In genomic region chr17:32007463-32008298, GRCh38 we compare ENCODE assay signal across 1 cellular context.
TF ChIP-seq lines count a peak whose summit lies in the region.

No MANE protein-coding gene starts in this region.

TF ChIP-seq in HepG2, 621 proteins besides CTCF, POLR2A, EP300 and RAD21 (continued from another document):
- no peak for TF ChIP-seq ZNF251 (CRISPR knock-in tag; IDR thresholded peaks at IDR 0.05)
- TF ChIP-seq MEF2D (CRISPR knock-in tag; IDR thresholded peaks at IDR 0.05): no peak
- TF ChIP-seq IKZF1 (IDR thresholded peaks at IDR 0.05): no peak
- no peak for TF ChIP-seq ZNF772 (CRISPR knock-in tag; IDR thresholded peaks at IDR 0.05)
- TF ChIP-seq ZBTB26 (CRISPR knock-in tag; IDR thresholded peaks at IDR 0.05; ENCODE audit: borderline replicate concordance): no peak
- no peak for TF ChIP-seq PLRG1 (conservative IDR thresholded peaks at IDR 0.05)
- TF ChIP-seq ZNF576 (CRISPR knock-in tag; IDR thresholded peaks at IDR 0.05): no peak
- no peak for TF ChIP-seq XRCC5 (optimal IDR thresholded peaks at IDR 0.05; ENCODE audit: low read length)
- no peak for TF ChIP-seq MED1 (CRISPR knock-in tag; IDR thresholded peaks at IDR 0.05)
- no peak for TF ChIP-seq ZBTB33 (CRISPR knock-in tag; IDR thresholded peaks at IDR 0.05)
- TF ChIP-seq ZHX2 (IDR thresholded peaks at IDR 0.05; ENCODE audit: low read depth): no peak
- TF ChIP-seq ZHX2 (CRISPR knock-in tag; IDR thresholded peaks at IDR 0.05; ENCODE audit: borderline replicate concordance): no peak
- no peak for TF ChIP-seq MIER3 (CRISPR knock-in tag; IDR thresholded peaks at IDR 0.05; ENCODE audit: borderline replicate concordance)
- TF ChIP-seq ZNF687 (CRISPR knock-in tag; IDR thresholded peaks at IDR 0.05): no peak; the same call in none of the 2 replicates
- peak; percentile 0; the same call in 1 of the 2 replicates for TF ChIP-seq ZNF574 (CRISPR knock-in tag; IDR thresholded peaks at IDR 0.05)
- no peak for TF ChIP-seq SCMH1 (CRISPR knock-in tag; IDR thresholded peaks at IDR 0.05; ENCODE audit: borderline replicate concordance)
- no peak for TF ChIP-seq SP2 (CRISPR knock-in tag; IDR thresholded peaks at IDR 0.05)
- no peak for TF ChIP-seq ZUFSP (CRISPR knock-in tag; IDR thresholded peaks at IDR 0.05; ENCODE audit: borderline replicate concordance)
- no peak for TF ChIP-seq TMF1 (CRISPR knock-in tag; IDR thresholded peaks at IDR 0.05; ENCODE audit: low read depth)
- TF ChIP-seq ZNF580 (CRISPR knock-in tag; IDR thresholded peaks at IDR 0.05; ENCODE audit: borderline replicate concordance, low read depth): no peak
- TF ChIP-seq ZBTB1 (CRISPR knock-in tag; IDR thresholded peaks at IDR 0.05; ENCODE audit: borderline replicate concordance): no peak
- no peak for TF ChIP-seq BHLHE40 (IDR thresholded peaks at IDR 0.05; ENCODE audit: low read length)
- no peak for TF ChIP-seq ADNP (CRISPR knock-in tag; IDR thresholded peaks at IDR 0.05)
- no peak for TF ChIP-seq TIGD3 (CRISPR knock-in tag; IDR thresholded peaks at IDR 0.05; ENCODE audit: borderline replicate concordance)
- no peak for TF ChIP-seq KMT2B (CRISPR knock-in tag; IDR thresholded peaks at IDR 0.05)
- no peak for TF ChIP-seq ZNF296 (CRISPR knock-in tag; conservative IDR thresholded peaks at IDR 0.05)
- 0 out of 2 replicates have a peak, but pooled peaks have one; percentile 8 for TF ChIP-seq SPEN (CRISPR knock-in tag; IDR thresholded peaks at IDR 0.05; ENCODE audit: low read depth)
- no peak for TF ChIP-seq HDAC6 (IDR thresholded peaks at IDR 0.05; ENCODE audit: low read depth, low read length)
- TF ChIP-seq ZNF350 (CRISPR knock-in tag; IDR thresholded peaks at IDR 0.05; ENCODE audit: borderline replicate concordance, low read depth): no peak
- TF ChIP-seq NCOA2 (CRISPR knock-in tag; IDR thresholded peaks at IDR 0.05): no peak
